23 cellular contexts compared by ENCODE assay signal in the genomic region with DNA sequence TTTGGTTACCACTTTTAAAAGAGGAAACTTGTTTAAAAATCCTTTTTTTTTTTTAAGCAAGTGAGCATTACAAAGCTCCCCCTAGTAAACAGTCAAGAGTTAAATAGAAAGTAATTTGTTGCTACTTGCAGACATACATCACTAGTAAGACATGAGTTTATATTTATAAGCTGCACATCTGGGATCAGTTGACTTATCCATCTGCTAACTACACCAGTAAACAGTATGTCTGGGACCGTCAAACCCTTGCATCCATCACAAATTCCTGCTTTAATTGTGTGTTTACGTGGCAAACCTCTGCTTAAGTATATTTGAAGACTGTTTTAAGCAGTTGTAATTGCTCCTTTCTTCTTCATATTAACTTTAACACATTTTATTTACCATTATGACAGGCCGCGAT.
DNase-seq lines count a peak whose midpoint lies in the region; ATAC-seq and TF ChIP-seq lines count a peak whose summit lies in the region.
"Had no signal": no experiment of that assay in that cellular context is flagged by ENCODE, and none has a peak within 500 bp of the region (broad histone marks: within the 10 kb centered on the region; RNA-seq: fewer than 3 reads in every experiment).

No MANE protein-coding gene starts in this region.

- no peak overlapping the region for H3K4ac ChIP-seq in mesenchymal stem cell (ENCODE audit: low read depth in 1 of 2, low read length in 2 of 2)

- H4K8ac ChIP-seq in mesenchymal stem cell (ENCODE audit: low read length): no peak overlapping the region

- no peak overlapping the region for H2BK12ac ChIP-seq in mesenchymal stem cell (ENCODE audit: low read length in 2 of 2)

- peaks cover 12% of the 10 kb centered on the region for H3K36me3 ChIP-seq in adipocyte (ENCODE audit: control insufficient read depth, insufficient read depth, low read length, severe bottlenecking)
- H3K36me3 ChIP-seq in mesenchymal stem cell (ENCODE audit: control insufficient read depth in 1 of 2, insufficient read depth in 2 of 2, low read depth in 1 of 2, low read length in 2 of 2): peaks cover 0 to 10% of the 10 kb centered on the region in 2 experiments
- H3K36me3 ChIP-seq: cardiac muscle cell, tibial nerve had no signal

- no peak overlapping the region for H2BK120ac ChIP-seq in mesenchymal stem cell (ENCODE audit: low read depth, low read length)

- no peak overlapping the region for H3K27ac ChIP-seq in mesenchymal stem cell (ENCODE audit: low read length, poor library complexity, severe bottlenecking)
- H3K27ac ChIP-seq: cardiac muscle cell had no signal

- TF ChIP-seq CTCF in AG09319 (IDR thresholded peaks at IDR 0.05; ENCODE audit: low read depth, low read length) (no peak), HFF-Myc (IDR thresholded peaks at IDR 0.05; ENCODE audit: low read depth, low read length, missing control alignments) (no peak)

- DNase-seq in AG09319 (ENCODE audit: extremely low read depth, low read depth): peak; percentile 43
- peak; percentile 45 for DNase-seq in HFF-Myc (ENCODE audit: extremely low read depth, low read depth)
- peak; percentile 30 for DNase-seq in adipocyte (ENCODE audit: low read depth)
- DNase-seq in mesenchymal stem cell: peak; percentile 60
- DNase-seq in activated CD8-positive, alpha-beta memory T cell treated with anti-CD3 and anti-CD28 coated beads for 24 hours: no peak
- DNase-seq in EL: no peak
- DNase-seq: activated CD4-positive, alpha-beta T cell treated with anti-CD3 and anti-CD28 coated beads for 1 hour; activated naive CD4-positive, alpha-beta T cell treated with anti-CD3 and anti-CD28 coated beads, Interleukin-2, amount 50 U/mL, for 16 hours; activated T-cell treated with anti-CD3 and anti-CD28 coated beads, Interleukin-2, amount 50 U/mL, for 72 hours; anterior cingulate cortex; CD4-positive, CD25-positive, alpha-beta regulatory T cell; dermis blood vessel endothelial cell; H9; NCI-H1417; NCI-H526 treated with DMSO at 0.1 percent for 48 hours; stimulated activated CD4-positive, alpha-beta T cell treated with anti-CD3 and anti-CD28 coated beads, Interleukin-4, amount 100 ng/mL, for 24 hours; stimulated activated naive CD8-positive, alpha-beta T cell treated with anti-CD3 and anti-CD28 coated beads, Interleukin-15, amount 100 ng/mL, for 72 hours; T-helper 9 cell had no signal

- H3K18ac ChIP-seq in mesenchymal stem cell (ENCODE audit: low read depth in 1 of 2, low read length in 2 of 2): no peak overlapping the region

- H3K4me2 ChIP-seq in mesenchymal stem cell (ENCODE audit: low read length, poor library complexity, severe bottlenecking): no peak overlapping the region

- H3K4me3 ChIP-seq in HFF-Myc (replicated peaks; ENCODE audit: low read depth, low read length) (no peak overlapping the region), adipocyte (ENCODE audit: low read length) (no peak overlapping the region), mesenchymal stem cell (ENCODE audit: insufficient read depth in 1 of 2, low read depth in 1 of 2, low read length in 2 of 2) (no peak overlapping the region)
- H3K4me3 ChIP-seq: cardiac muscle cell, tibial nerve had no signal

- ATAC-seq in HG03196 (IDR thresholded peaks at IDR 0.05; ENCODE audit: unreplicated experiment) (no peak), HG03565 (IDR thresholded peaks at IDR 0.05; ENCODE audit: unreplicated experiment) (no peak)
- ATAC-seq: activated T-cell treated with anti-CD3 and anti-CD28 coated beads, Interleukin-2, amount 50 U/mL, for 72 hours; Right ventricle myocardium inferior; stimulated activated naive CD8-positive, alpha-beta T cell treated with anti-CD3 and anti-CD28 coated beads, Interleukin-15, amount 100 ng/mL, for 72 hours had no signal

- H2AK5ac ChIP-seq in mesenchymal stem cell (ENCODE audit: low read length, severe bottlenecking): no peak overlapping the region

- H3K4me1 ChIP-seq in adipocyte (ENCODE audit: control insufficient read depth, insufficient read depth, low read length): peaks cover 36% of the 10 kb centered on the region
- H3K4me1 ChIP-seq in mesenchymal stem cell (ENCODE audit: control insufficient read depth, insufficient read depth, low read depth, low read length): peaks cover 1% of the 10 kb centered on the region

- no peak overlapping the region for H4K91ac ChIP-seq in mesenchymal stem cell (ENCODE audit: low read length)

- H3K79me1 ChIP-seq in mesenchymal stem cell (replicated peaks; ENCODE audit: low read length, poor library complexity, severe bottlenecking): no peaks in the 10 kb centered on the region

- H3K27me3 ChIP-seq in adipocyte (replicated peaks; ENCODE audit: control insufficient read depth, insufficient read depth, low read length): no peaks in the 10 kb centered on the region
- no peaks in the 10 kb centered on the region for H3K27me3 ChIP-seq in mesenchymal stem cell (ENCODE audit: control insufficient read depth in 1 of 2, insufficient read depth in 1 of 2, low read length in 2 of 2)
- H3K27me3 ChIP-seq: cardiac muscle cell, tibial nerve had no signal

- no peak overlapping the region for H2BK15ac ChIP-seq in mesenchymal stem cell (ENCODE audit: low read depth, poor library complexity, severe bottlenecking)

- H2BK5ac ChIP-seq in mesenchymal stem cell (ENCODE audit: low read depth, low read length, poor library complexity, severe bottlenecking): no peak overlapping the region

- no peak overlapping the region for H3K14ac ChIP-seq in mesenchymal stem cell (ENCODE audit: low read length in 2 of 2)

- H3K9me3 ChIP-seq in adipocyte (ENCODE audit: control insufficient read depth, low read length): no peaks in the 10 kb centered on the region
- no peaks in the 10 kb centered on the region for H3K9me3 ChIP-seq in mesenchymal stem cell (ENCODE audit: control insufficient read depth, low read length)
- H3K9me3 ChIP-seq: tibial nerve had no signal

- H3K23ac ChIP-seq in mesenchymal stem cell (ENCODE audit: low read length in 2 of 2): no peak overlapping the region

- H3K9ac ChIP-seq in adipocyte (ENCODE audit: low read length) (peak overlapping the region; percentile 22), mesenchymal stem cell (ENCODE audit: low read length) (peak overlapping the region; percentile 2)

- no peak overlapping the region for H2AFZ ChIP-seq in mesenchymal stem cell (ENCODE audit: low read depth, low read length)

- WGBS in mesenchymal stem cell: 46% methylated on average over 2 of the region's 4 CpGs

Comparison
In these comparisons a context has a peak if more than half of its experiments do, and no peak if none do; other contexts are left out.
1. DNase-seq: peak in AG09319 (single experiment), HFF-Myc (single experiment), adipocyte (single experiment) and mesenchymal stem cell (single experiment); none in activated CD8-positive, alpha-beta memory T cell treated with anti-CD3 and anti-CD28 coated beads for 24 hours (single experiment) and EL (single experiment).